In the genomic region with DNA sequence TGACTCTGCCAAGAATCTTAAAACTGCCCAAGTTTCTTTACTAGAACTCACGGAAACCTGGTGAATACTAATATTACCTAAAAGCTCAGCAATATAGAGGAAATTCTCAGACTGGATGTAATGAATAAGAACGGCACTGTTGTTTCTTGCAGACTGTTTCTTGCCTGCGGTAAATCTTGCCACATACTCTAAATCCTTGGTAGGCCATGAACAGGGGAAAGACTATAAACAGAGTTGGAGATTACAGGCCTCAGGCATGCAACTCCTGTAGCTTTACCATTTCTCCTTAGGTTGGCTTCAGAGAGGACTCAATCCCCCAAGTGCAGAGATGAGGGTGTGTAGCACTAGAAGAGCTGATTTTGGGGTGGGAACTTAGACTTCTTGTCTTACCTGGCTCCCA, we compare ENCODE assay signal across 10 cellular contexts. TPM values are rescaled to one million over a fixed set of nuclear protein-coding genes. Genes with fewer than 3 reads are reported as not detected.
DNase-seq lines count a peak whose midpoint lies in the region; ATAC-seq and TF ChIP-seq lines count a peak whose summit lies in the region.
"Had no signal": no experiment of that assay in that cellular context is flagged by ENCODE, and none has a peak within 500 bp of the region (broad histone marks: within the 10 kb centered on the region; RNA-seq: fewer than 3 reads in every experiment).

No MANE protein-coding gene starts in this region.

- H3K9me3 ChIP-seq in SK-N-SH (no peaks in the 10 kb centered on the region), iPS-18c (ENCODE audit: control insufficient read depth, insufficient read depth, low read length) (no peaks in the 10 kb centered on the region), stomach (no peaks in the 10 kb centered on the region)

- peaks cover 31% of the 10 kb centered on the region for H3K79me2 ChIP-seq in SK-N-SH (ENCODE audit: insufficient read depth)

- peaks cover 30% of the 10 kb centered on the region for H3K4me1 Mint-ChIP-seq in activated CD8-positive, alpha-beta T cell treated with anti-CD3 and anti-CD28 coated beads for 36 hours (ENCODE audit: low read depth)

- H3F3A ChIP-seq in SK-N-SH (replicated peaks; ENCODE audit: insufficient read depth): no peaks in the 10 kb centered on the region

- TF ChIP-seq EP300 in SK-N-SH (IDR thresholded peaks at IDR 0.05; ENCODE audit: borderline replicate concordance in 1 of 2, low read depth in 1 of 2, low read length in 1 of 2) (no peak), stomach (IDR thresholded peaks at IDR 0.05) (no peak)

- POLR2A ChIA-PET in SK-N-SH (lab: Yijun Ruan, JAX): interaction anchor here (1.2 kb wide), 1 partner anchor 10 kb away, joined by 3 read pairs; no protein-coding TSS in a partner anchor
- POLR2A ChIA-PET in activated CD8-positive, alpha-beta T cell treated with anti-CD3 and anti-CD28 coated beads for 36 hours (lab: Charles Lee): interaction anchor here (0.5 to 0.9 kb wide), 3 partner anchors 14 to 231 kb away, joined by 3 read pairs; partner anchors contain the start of gene PTGR2
- POLR2A ChIA-PET in GM10248 (lab: Yijun Ruan, JAX): no interaction called here

- H3K9me3 Mint-ChIP-seq in activated CD8-positive, alpha-beta T cell treated with anti-CD3 and anti-CD28 coated beads for 36 hours: no peaks in the 10 kb centered on the region

- peak overlapping the region; percentile 100 for H3K4me3 Mint-ChIP-seq in activated CD8-positive, alpha-beta T cell treated with anti-CD3 and anti-CD28 coated beads for 36 hours

- WGBS in SK-N-SH (ENCODE audit: low lambda C conversion rate): 89% methylated on average over 3 of the region's 3 CpGs
- WGBS in stomach, 5 donors: 79 to 90% (median 83%) methylated on average over 3 of the region's 3 CpGs

- CTCF ChIA-PET in SK-N-SH (lab: Yijun Ruan, JAX): no interaction called here
- CTCF ChIA-PET in activated CD8-positive, alpha-beta T cell treated with anti-CD3 and anti-CD28 coated beads for 36 hours (lab: Charles Lee): interaction anchor here (1.0 to 1.1 kb wide), 2 partner anchors 16 to 174 kb away, joined by 3 read pairs; no protein-coding TSS in a partner anchor
- CTCF ChIA-PET in GM10248 (lab: Yijun Ruan, JAX): interaction anchor here (1.0 to 1.8 kb wide), 4 partner anchors 22 to 450 kb away, joined by 3 to 6 read pairs (median 4); no protein-coding TSS in a partner anchor

- DNase-seq in SK-N-SH (no peak), stomach (no peak), GM10248 (ENCODE audit: extremely low spot score) (no peak), SK-N-DZ (ENCODE audit: low spot score) (no peak)
- DNase-seq in activated CD8-positive, alpha-beta T cell treated with anti-CD3 and anti-CD28 coated beads for 36 hours: no peak
- DNase-seq: ACHN; activated CD4-positive, alpha-beta T cell treated with anti-CD3 and anti-CD28 coated beads for 1 hour had no signal

- no peak for TF ChIP-seq RAD21 in SK-N-SH (IDR thresholded peaks at IDR 0.05; ENCODE audit: low read length)

- peaks cover 2% of the 10 kb centered on the region for H3K36me3 Mint-ChIP-seq in activated CD8-positive, alpha-beta T cell treated with anti-CD3 and anti-CD28 coated beads for 36 hours (ENCODE audit: low read depth)

- H4K20me1 ChIP-seq in SK-N-SH (ENCODE audit: insufficient read depth): no peaks in the 10 kb centered on the region

- H3K27me3 Mint-ChIP-seq in activated CD8-positive, alpha-beta T cell treated with anti-CD3 and anti-CD28 coated beads for 36 hours: no peaks in the 10 kb centered on the region

- 0 out of 2 replicates have a peak overlapping the region, but pooled peaks have one; percentile 76 for H3K9ac ChIP-seq in SK-N-SH

- TF ChIP-seq CTCF in SK-N-SH (IDR thresholded peaks at IDR 0.05) (no peak), stomach (IDR thresholded peaks at IDR 0.05) (no peak), GM10248 (IDR thresholded peaks at IDR 0.05; ENCODE audit: control extremely low read depth, extremely low read depth, low read depth, missing control alignments) (no peak)
- no peak for TF ChIP-seq CTCF in activated CD8-positive, alpha-beta T cell treated with anti-CD3 and anti-CD28 coated beads for 36 hours (IDR thresholded peaks at IDR 0.05)

- no peak for ATAC-seq in SK-N-SH treated with all-trans-retinoic acid at 6 μM for 48 hours
- ATAC-seq in activated CD8-positive, alpha-beta T cell treated with anti-CD3 and anti-CD28 coated beads for 36 hours: no peak
- no peak for ATAC-seq in HG03520 (IDR thresholded peaks at IDR 0.05; ENCODE audit: unreplicated experiment)

- no peaks in the 10 kb centered on the region for H3K36me3 ChIP-seq in SK-N-SH (replicated peaks in 1 of 2; ENCODE audit: control insufficient read depth in 1 of 2, insufficient read depth in 2 of 2, low read length in 1 of 2)
- no peaks in the 10 kb centered on the region for H3K36me3 ChIP-seq in stomach

- H3K4me3 ChIP-seq in SK-N-SH (ENCODE audit: low read depth in 2 of 2, low read length in 1 of 2) (peak overlapping the region in 1 of 2 experiments; percentile 84; a peak in 3 of 4 replicates), iPS-18c (ENCODE audit: insufficient read depth, low read depth, low read length) (peak overlapping the region; percentile 87), stomach (peak overlapping the region; percentile 63 to 88 (median 84))

- no peak for TF ChIP-seq POLR2A in stomach (IDR thresholded peaks at IDR 0.05)

- no peak overlapping the region for H3K27ac ChIP-seq in SK-N-SH (ENCODE audit: low read depth in 2 of 2, low read length in 1 of 2)
- H3K27ac ChIP-seq in stomach: peak overlapping the region; percentile 17 to 97 (median 91)

- peak overlapping the region; percentile 97 for H3K4me2 ChIP-seq in SK-N-SH

- H3K9me2 ChIP-seq in SK-N-SH: no peaks in the 10 kb centered on the region

- H3K27ac Mint-ChIP-seq in activated CD8-positive, alpha-beta T cell treated with anti-CD3 and anti-CD28 coated beads for 36 hours: no peak overlapping the region

- peak overlapping the region; percentile 93; the same call in 1 of the 2 replicates for H2AFZ ChIP-seq in SK-N-SH (ENCODE audit: low read depth)

- H3K4me1 ChIP-seq in SK-N-SH (ENCODE audit: control insufficient read depth in 1 of 2, insufficient read depth in 2 of 2, low read depth in 1 of 2, low read length in 1 of 2) (peaks cover 0 to 10% of the 10 kb centered on the region in 2 experiments; a peak in 2 of 4 replicates), stomach (peaks cover 24 to 54% (median 47%) of the 10 kb centered on the region in 4 donors)

- intact Hi-C loops in activated CD8-positive, alpha-beta T cell treated with anti-CD3 and anti-CD28 coated beads for 36 hours (cut with micrococcal nuclease): no loop called here
- intact Hi-C loops in stomach (cut with DNase I; ENCODE audit: low total_unique reads): no loop called here

- H3K27me3 ChIP-seq in SK-N-SH (ENCODE audit: insufficient read depth): no peaks in the 10 kb centered on the region
- no peaks in the 10 kb centered on the region for H3K27me3 ChIP-seq in stomach

TF ChIP-seq in SK-N-SH, 30 proteins besides CTCF, POLR2A, EP300 and RAD21 (continues in another document):
- no peak for TF ChIP-seq POLR2AphosphoS5 (IDR thresholded peaks at IDR 0.05; ENCODE audit: low read depth, low read length)
- no peak for TF ChIP-seq IRF3 (IDR thresholded peaks at IDR 0.05; ENCODE audit: low read depth, low read length)
- TF ChIP-seq FOXJ3 (CRISPR knock-in tag; IDR thresholded peaks at IDR 0.05): no peak
- no peak for TF ChIP-seq CHD2 (IDR thresholded peaks at IDR 0.05; ENCODE audit: low read length, partially characterized antibody)
- TF ChIP-seq SIN3A (IDR thresholded peaks at IDR 0.05; ENCODE audit: borderline replicate concordance, low read depth, low read length): no peak

TF ChIP-seq in SK-N-SH treated with all-trans-retinoic acid at 6 μM for 48 hours, 23 proteins besides CTCF, POLR2A, EP300 and RAD21 (continues in another document):
- no peak for TF ChIP-seq ZFP3 (CRISPR knock-in tag; IDR thresholded peaks at IDR 0.05)
- no peak for TF ChIP-seq ARNTL (CRISPR knock-in tag; IDR thresholded peaks at IDR 0.05; ENCODE audit: borderline replicate concordance, low read depth)
- TF ChIP-seq GLIS3 (CRISPR knock-in tag; IDR thresholded peaks at IDR 0.05): no peak
- TF ChIP-seq ZFP30 (CRISPR knock-in tag; IDR thresholded peaks at IDR 0.05): no peak
- no peak for TF ChIP-seq PPARA (CRISPR knock-in tag; IDR thresholded peaks at IDR 0.05; ENCODE audit: borderline replicate concordance)
- no peak for TF ChIP-seq ZNF70 (CRISPR knock-in tag; IDR thresholded peaks at IDR 0.05)
- no peak for TF ChIP-seq ZNF8 (CRISPR knock-in tag; IDR thresholded peaks at IDR 0.05)
- TF ChIP-seq, protein P1, sequence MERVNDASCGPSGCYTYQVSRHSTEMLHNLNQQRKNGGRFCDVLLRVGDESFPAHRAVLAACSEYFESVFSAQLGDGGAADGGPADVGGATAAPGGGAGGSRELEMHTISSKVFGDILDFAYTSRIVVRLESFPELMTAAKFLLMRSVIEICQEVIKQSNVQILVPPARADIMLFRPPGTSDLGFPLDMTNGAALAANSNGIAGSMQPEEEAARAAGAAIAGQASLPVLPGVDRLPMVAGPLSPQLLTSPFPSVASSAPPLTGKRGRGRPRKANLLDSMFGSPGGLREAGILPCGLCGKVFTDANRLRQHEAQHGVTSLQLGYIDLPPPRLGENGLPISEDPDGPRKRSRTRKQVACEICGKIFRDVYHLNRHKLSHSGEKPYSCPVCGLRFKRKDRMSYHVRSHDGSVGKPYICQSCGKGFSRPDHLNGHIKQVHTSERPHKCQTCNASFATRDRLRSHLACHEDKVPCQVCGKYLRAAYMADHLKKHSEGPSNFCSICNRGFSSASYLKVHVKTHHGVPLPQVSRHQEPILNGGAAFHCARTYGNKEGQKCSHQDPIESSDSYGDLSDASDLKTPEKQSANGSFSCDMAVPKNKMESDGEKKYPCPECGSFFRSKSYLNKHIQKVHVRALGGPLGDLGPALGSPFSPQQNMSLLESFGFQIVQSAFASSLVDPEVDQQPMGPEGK (CRISPR knock-in tag; IDR thresholded peaks at IDR 0.05; ENCODE audit: borderline replicate concordance): no peak

RNA-seq across cellular contexts. Expression of gene ALDH6A1, which starts 1.1 kb away (rescaled TPM):
- 9.4 and 12.9 TPM in 2 replicates for polyA plus RNA-seq in SK-N-SH (2012; rRNA removed)
- 10.8 and 12.6 TPM in 2 replicates for polyA plus RNA-seq in SK-N-SH (2012; cell fraction: cytosol; rRNA removed)
- polyA plus RNA-seq in SK-N-SH (2012; cell fraction: nucleus; rRNA removed): 3.7 and 6.9 TPM in 2 replicates
- total RNA-seq in activated CD8-positive, alpha-beta T cell treated with anti-CD3 and anti-CD28 coated beads for 36 hours: 10 to 100 TPM; 10.8 to 11.8 TPM
- 10 to 100 TPM in 3 of 5 donors, 1 to 10 TPM in 2; 4.7 to 45.5 (median 23.9) TPM for total RNA-seq in stomach
- polyA plus RNA-seq in stomach: 10 to 100 TPM in 2 of 3 donors, 1 to 10 TPM in 1; 9.5 to 19.1 (median 14.8) TPM
- polyA plus RNA-seq in SK-N-DZ (2014; cell fraction: cytosol; rRNA removed): 9.8 and 10.4 TPM in 2 replicates
- 7.4 and 9.6 TPM in 2 replicates for polyA plus RNA-seq in SK-N-DZ (2014; cell fraction: nucleus; rRNA removed)

RNA-seq across cellular contexts. Expression of gene LIN52, which starts 1.6 kb away (rescaled TPM):
- polyA plus RNA-seq in SK-N-SH (2012; rRNA removed) (4.9 and 5.9 TPM in 2 replicates), stomach (1 to 10 TPM; 4.5 to 7.8 (median 6.0) TPM)
- polyA plus RNA-seq in SK-N-SH (2012; cell fraction: cytosol; rRNA removed): 8.1 and 8.7 TPM in 2 replicates
- polyA plus RNA-seq in SK-N-SH (2012; cell fraction: nucleus; rRNA removed): 2.9 and 4.1 TPM in 2 replicates
- 10 to 100 TPM; 10.1 to 10.3 TPM for total RNA-seq in activated CD8-positive, alpha-beta T cell treated with anti-CD3 and anti-CD28 coated beads for 36 hours
- 10 to 100 TPM in 2 of 5 donors, 1 to 10 TPM in 2, under 1 TPM in 1; 0.87 to 16.7 (median 9.9) TPM for total RNA-seq in stomach
- 26.9 and 33.0 TPM in 2 replicates for polyA plus RNA-seq in SK-N-DZ (2014; cell fraction: cytosol; rRNA removed)
- polyA plus RNA-seq in SK-N-DZ (2014; cell fraction: nucleus; rRNA removed): 4.9 and 6.5 TPM in 2 replicates

Comparison
In these comparisons a context has a peak if more than half of its experiments do, and no peak if none do; other contexts are left out.
1. H3K27ac ChIP-seq: peak in stomach (5 of 5); none in SK-N-SH (0 of 2).